25 cellular contexts compared by ENCODE assay signal in genomic region chr14:102015771-102016170, GRCh38.
"Had no signal": no experiment of that assay in that cellular context is flagged by ENCODE, and none has a peak within 500 bp of the region (broad histone marks: within the 10 kb centered on the region; RNA-seq: fewer than 3 reads in every experiment).

No MANE protein-coding gene starts in this region.

- H3K27ac Mint-ChIP-seq: natural killer cell treated with Interleukin-12 subunit alpha and Interleukin-12 subunit beta and Interleukin-15 and Interleukin-18, amount 100 ng/mL, for 72 hours; stimulated activated memory B cell treated with anti-CD40 and anti-IgM and Interleukin-4, amounts not matched to agents 10 μg/mL and 1 μg/mL and 100 μg/mL, for 72 hours; type B pancreatic cell had no signal

- H3K4me3 ChIP-seq: hepatocyte, left ventricle myocardium inferior, lung, mucosa of descending colon, pancreas, right atrium auricular region, right lobe of liver, smooth muscle cell, suprapubic skin, thoracic aorta, tibial artery, uterus had no signal

- H3K27me3 ChIP-seq: hepatocyte, pancreas, right atrium auricular region, right lobe of liver, suprapubic skin, tibial artery, uterus had no signal

- DNase-seq: islet precursor cell; left ventricle myocardium inferior; midbrain; naive thymus-derived CD4-positive, alpha-beta T cell; nucleus accumbens; pancreas; posterior cingulate gyrus; right lobe of liver; stimulated activated CD4-positive, alpha-beta T cell treated with anti-CD3 and anti-CD28 coated beads, Interleukin-1b, Interleukin-23, amount 100 ng/mL, for 48 hours; stimulated activated CD4-positive, alpha-beta T cell treated with anti-CD3 and anti-CD28 coated beads, Interleukin-2, amount 100 ng/mL, for 48 hours; stimulated activated CD4-positive, alpha-beta T cell treated with anti-CD3 and anti-CD28 coated beads, Interleukin-4, amount 100 ng/mL, for 4 hours; stimulated activated CD8-positive, alpha-beta memory T cell treated with anti-CD3 and anti-CD28 coated beads, Interleukin-4, amount 100 ng/mL, for 48 hours; stimulated activated naive CD4-positive, alpha-beta T cell treated with Interleukin-2 at 50 U/mL for 16 hours; tibial artery; uterus had no signal

- H3K36me3 ChIP-seq: uterus had no signal

- H3K27ac ChIP-seq: hepatocyte, left ventricle myocardium inferior, pancreas, right atrium auricular region, right lobe of liver, suprapubic skin, thoracic aorta, tibial artery, uterus had no signal

- H3K4me2 ChIP-seq: hepatocyte, smooth muscle cell had no signal

- H3K4me3 Mint-ChIP-seq: naive thymus-derived CD4-positive, alpha-beta T cell; natural killer cell treated with Interleukin-12 subunit alpha and Interleukin-12 subunit beta and Interleukin-15 and Interleukin-18, amount 100 ng/mL, for 72 hours; stimulated activated memory B cell treated with anti-CD40 and anti-IgM and Interleukin-4, amounts not matched to agents 10 μg/mL and 1 μg/mL and 100 μg/mL, for 72 hours; type B pancreatic cell had no signal

- H3K4me1 ChIP-seq: left ventricle myocardium inferior, pancreas, right atrium auricular region, right lobe of liver, suprapubic skin, tibial artery, uterus had no signal

- H2AFZ ChIP-seq: hepatocyte had no signal

- ATAC-seq: mucosa of descending colon; naive thymus-derived CD4-positive, alpha-beta T cell; natural killer cell treated with Interleukin-12 subunit alpha and Interleukin-12 subunit beta and Interleukin-15 and Interleukin-18, amount 100 ng/mL, for 72 hours; pancreas; stimulated activated memory B cell treated with anti-CD40 and anti-IgM and Interleukin-4, amounts not matched to agents 10 μg/mL and 1 μg/mL and 100 μg/mL, for 72 hours had no signal

- H3K9me3 ChIP-seq: left ventricle myocardium inferior, mucosa of descending colon, pancreas, right atrium auricular region, right lobe of liver, suprapubic skin, thoracic aorta, tibial artery, uterus had no signal

- H3K27me3 Mint-ChIP-seq: naive thymus-derived CD4-positive, alpha-beta T cell; natural killer cell treated with Interleukin-12 subunit alpha and Interleukin-12 subunit beta and Interleukin-15 and Interleukin-18, amount 100 ng/mL, for 72 hours; stimulated activated memory B cell treated with anti-CD40 and anti-IgM and Interleukin-4, amounts not matched to agents 10 μg/mL and 1 μg/mL and 100 μg/mL, for 72 hours; type B pancreatic cell had no signal

- H3K4me1 Mint-ChIP-seq: stimulated activated memory B cell treated with anti-CD40 and anti-IgM and Interleukin-4, amounts not matched to agents 10 μg/mL and 1 μg/mL and 100 μg/mL, for 72 hours had no signal

- H3K9me3 Mint-ChIP-seq: naive thymus-derived CD4-positive, alpha-beta T cell; natural killer cell treated with Interleukin-12 subunit alpha and Interleukin-12 subunit beta and Interleukin-15 and Interleukin-18, amount 100 ng/mL, for 72 hours; stimulated activated memory B cell treated with anti-CD40 and anti-IgM and Interleukin-4, amounts not matched to agents 10 μg/mL and 1 μg/mL and 100 μg/mL, for 72 hours; type B pancreatic cell had no signal
